In genomic region chr2:216777637-216778273, GRCh38 we compare ENCODE assay signal across 8 cellular contexts.
DNase-seq lines count a peak whose midpoint lies in the region; ATAC-seq and TF ChIP-seq lines count a peak whose summit lies in the region.

No MANE protein-coding gene starts in this region.

- H3K4me1 ChIP-seq in spleen = no peaks in the 10 kb centered on the region

- TF ChIP-seq CTCF in SU-DHL-6 (IDR thresholded peaks at IDR 0.05; ENCODE audit: insufficient read depth, low read length, poor library complexity, severe bottlenecking) (peak; percentile 47), spleen (IDR thresholded peaks at IDR 0.05 in 8 of 11, conservative IDR thresholded peaks at IDR 0.05 in 3 of 11) (peak in 9 of 11 experiments; percentile 9 to 59 (median 51))

- 82 to 93% (median 86%) methylated on average over 9 of the region's 9 CpGs for WGBS in spleen, 5 donors

- H3K27ac ChIP-seq in SU-DHL-6 (ENCODE audit: low read depth, low read length) (no peak overlapping the region), spleen (no peak overlapping the region), caudate nucleus (ENCODE audit: low read depth, low read length) (no peak overlapping the region)

- peak; percentile 97 for ATAC-seq in GM18519 (IDR thresholded peaks at IDR 0.05; ENCODE audit: low FRiP score, unreplicated experiment)
- ATAC-seq in HG02885 (IDR thresholded peaks at IDR 0.05; ENCODE audit: poor library complexity, unreplicated experiment) = peak; percentile 96

- H3K79me2 ChIP-seq in SU-DHL-6 (ENCODE audit: insufficient read depth, low read length) = no peaks in the 10 kb centered on the region

- H4K20me1 ChIP-seq in SU-DHL-6 (ENCODE audit: low read depth, low read length) = no peaks in the 10 kb centered on the region

- H3F3A ChIP-seq in SU-DHL-6 (ENCODE audit: insufficient read depth) = no peaks in the 10 kb centered on the region

- H3K9me2 ChIP-seq in SU-DHL-6 (replicated peaks; ENCODE audit: insufficient read depth, low read length) = no peaks in the 10 kb centered on the region

- TF ChIP-seq POLR2A in spleen (IDR thresholded peaks at IDR 0.05) = no peak

- H3K27me3 ChIP-seq in SU-DHL-6 (ENCODE audit: low read length) = no peaks in the 10 kb centered on the region
- H3K27me3 ChIP-seq in spleen (replicated peaks in 1 of 7) = no peaks in the 10 kb centered on the region

- H3K36me3 ChIP-seq in SU-DHL-6 (ENCODE audit: low read length) = no peaks in the 10 kb centered on the region
- H3K36me3 ChIP-seq in spleen = no peaks in the 10 kb centered on the region

- no peak overlapping the region for H3K9ac ChIP-seq in SU-DHL-6 (ENCODE audit: low read length)

- no peak overlapping the region for H3K4me3 ChIP-seq in SU-DHL-6 (ENCODE audit: insufficient read depth, low read length, poor library complexity, severe bottlenecking)
- no peak overlapping the region for H3K4me3 ChIP-seq in spleen

- H2AFZ ChIP-seq in SU-DHL-6 (ENCODE audit: low read depth, low read length, severe bottlenecking) = no peak overlapping the region

- H3K4me2 ChIP-seq in SU-DHL-6 (ENCODE audit: low read depth, low read length, poor library complexity, severe bottlenecking) = no peak overlapping the region

- no peaks in the 10 kb centered on the region for H3K9me3 ChIP-seq in SU-DHL-6 (ENCODE audit: insufficient read depth, low read length)
- H3K9me3 ChIP-seq in spleen = no peaks in the 10 kb centered on the region

- peak; percentile 63 for DNase-seq in COLO668 (lab: John Stamatoyannopoulos, UW; ENCODE audit: unreplicated experiment)
- DNase-seq in NCI-H1092 treated with DMSO at 0.1 percent for 48 hours (lab: John Stamatoyannopoulos, UW) = peak; percentile 54
- DNase-seq in fibroblast of peridontal ligament (ENCODE audit: extremely low read depth) = peak; percentile 19
- no peak for DNase-seq in spleen
- no peak for DNase-seq in caudate nucleus (lab: John Stamatoyannopoulos, UW)

- intact Hi-C loops in spleen (cut with DNase I; ENCODE audit: low total_unique reads) = no loop called here

Comparison
In these comparisons a context has a peak if more than half of its experiments do, and no peak if none do; other contexts are left out.
1. DNase-seq: peak in COLO668 (single experiment), NCI-H1092 treated with DMSO at 0.1 percent for 48 hours (single experiment) and fibroblast of peridontal ligament (single experiment); none in spleen (single experiment) and caudate nucleus (0 of 61).